Comparison of ENCODE assay signal across 23 cellular contexts in genomic region chr17:77819497-77819896, GRCh38.
"Had no signal": no experiment of that assay in that cellular context is flagged by ENCODE, and none has a peak within 500 bp of the region (broad histone marks: within the 10 kb centered on the region; RNA-seq: fewer than 3 reads in every experiment).

No MANE protein-coding gene starts in this region.

- H3K9ac ChIP-seq: neural progenitor cell had no signal

- DNase-seq: activated CD4-positive, alpha-beta memory T cell treated with anti-CD3 and anti-CD28 coated beads, Interleukin-2, amount 10 ng/mL, durations not matched to agents 7 days and 5 days; activated CD4-positive, alpha-beta T cell treated with anti-CD3 and anti-CD28 coated beads, Interleukin-2, amount 10 ng/mL, durations not matched to agents 24 days and 14 days; activated gamma-delta T cell treated with Interleukin-2 at 50 U/mL for 16 hours; adrenal gland; central memory CD4-positive, alpha-beta T cell; colonic mucosa; dorsolateral prefrontal cortex; effector memory CD8-positive, alpha-beta T cell; foreskin melanocyte; kidney; naive thymus-derived CD4-positive, alpha-beta T cell; posterior cingulate gyrus; retina; sigmoid colon; stimulated activated CD4-positive, alpha-beta T cell treated with anti-CD3 and anti-CD28 coated beads, Interleukin-2, amount 100 ng/mL, for 48 hours; stimulated activated CD8-positive, alpha-beta memory T cell treated with anti-CD3 and anti-CD28 coated beads, Interleukin-4, amount 100 ng/mL, for 48 hours; stimulated activated naive B cell treated with anti-CD40 and anti-IgM and Interleukin-4, amounts not matched to agents 10 μg/mL and 1 μg/mL and 100 μg/mL, for 72 hours; transverse colon had no signal

- H3K27ac ChIP-seq: adrenal gland, ascending aorta, colonic mucosa, dorsolateral prefrontal cortex, lower lobe of right lung, neural progenitor cell, sigmoid colon, transverse colon had no signal

- H2AFZ ChIP-seq: neural progenitor cell had no signal

- H3K27me3 ChIP-seq: adrenal gland, ascending aorta, colonic mucosa, dorsolateral prefrontal cortex, neural progenitor cell, sigmoid colon, transverse colon had no signal

- H3K9me3 ChIP-seq: adrenal gland, ascending aorta, colonic mucosa, lower lobe of right lung, sigmoid colon, transverse colon had no signal

- H3K4me3 Mint-ChIP-seq: activated CD4-positive, alpha-beta memory T cell treated with anti-CD3 and anti-CD28 coated beads, Interleukin-2, amount 10 ng/mL, durations not matched to agents 7 days and 5 days; activated CD4-positive, alpha-beta T cell treated with anti-CD3 and anti-CD28 coated beads, Interleukin-2, amount 10 ng/mL, durations not matched to agents 24 days and 14 days; activated naive CD8-positive, alpha-beta T cell; activated T-helper 1 cell treated with anti-CD3 and anti-CD28 coated beads, Interleukin-12 subunit alpha, Interleukin-12 subunit beta, Interleukin-2, Interleukin-4 antibody, amounts not matched to agents 30 ng/mL and 10 ng/mL and 1 ng/mL, durations not matched to agents 14 hours and 24 hours and 36 hours; effector memory CD8-positive, alpha-beta T cell; naive thymus-derived CD4-positive, alpha-beta T cell; neural progenitor cell; stimulated activated naive B cell treated with anti-CD40 and anti-IgM and Interleukin-4, amounts not matched to agents 10 μg/mL and 1 μg/mL and 100 μg/mL, for 72 hours had no signal

- H3K4me1 Mint-ChIP-seq: activated CD4-positive, alpha-beta memory T cell treated with anti-CD3 and anti-CD28 coated beads, Interleukin-2, amount 10 ng/mL, durations not matched to agents 7 days and 5 days; activated CD4-positive, alpha-beta T cell treated with anti-CD3 and anti-CD28 coated beads, Interleukin-2, amount 10 ng/mL, durations not matched to agents 24 days and 14 days had no signal

- H3K27ac Mint-ChIP-seq: activated CD4-positive, alpha-beta memory T cell treated with anti-CD3 and anti-CD28 coated beads, Interleukin-2, amount 10 ng/mL, durations not matched to agents 7 days and 5 days; activated CD4-positive, alpha-beta T cell treated with anti-CD3 and anti-CD28 coated beads, Interleukin-2, amount 10 ng/mL, durations not matched to agents 24 days and 14 days; activated naive CD8-positive, alpha-beta T cell; activated T-helper 1 cell treated with anti-CD3 and anti-CD28 coated beads, Interleukin-12 subunit alpha, Interleukin-12 subunit beta, Interleukin-2, Interleukin-4 antibody, amounts not matched to agents 30 ng/mL and 10 ng/mL and 1 ng/mL, durations not matched to agents 14 hours and 24 hours and 36 hours; effector memory CD8-positive, alpha-beta T cell; neural progenitor cell; stimulated activated naive B cell treated with anti-CD40 and anti-IgM and Interleukin-4, amounts not matched to agents 10 μg/mL and 1 μg/mL and 100 μg/mL, for 72 hours had no signal

- H3K36me3 ChIP-seq: adrenal gland, ascending aorta, colonic mucosa, lower lobe of right lung, neural progenitor cell, sigmoid colon, transverse colon had no signal

- H3K36me3 Mint-ChIP-seq: activated naive CD8-positive, alpha-beta T cell; naive thymus-derived CD4-positive, alpha-beta T cell; stimulated activated naive B cell treated with anti-CD40 and anti-IgM and Interleukin-4, amounts not matched to agents 10 μg/mL and 1 μg/mL and 100 μg/mL, for 72 hours had no signal

- H3K27me3 Mint-ChIP-seq: activated naive CD8-positive, alpha-beta T cell; effector memory CD8-positive, alpha-beta T cell had no signal

- H3K4me1 ChIP-seq: adrenal gland, colonic mucosa, lower lobe of right lung, sigmoid colon had no signal

- H3K4me3 ChIP-seq: adrenal gland, ascending aorta, colonic mucosa, dorsolateral prefrontal cortex, lower lobe of right lung, neural progenitor cell, sigmoid colon, transverse colon had no signal

- H3K4me2 ChIP-seq: neural progenitor cell had no signal

- H3K9me3 Mint-ChIP-seq: activated CD4-positive, alpha-beta memory T cell treated with anti-CD3 and anti-CD28 coated beads, Interleukin-2, amount 10 ng/mL, durations not matched to agents 7 days and 5 days; activated CD4-positive, alpha-beta T cell treated with anti-CD3 and anti-CD28 coated beads, Interleukin-2, amount 10 ng/mL, durations not matched to agents 24 days and 14 days; activated T-helper 1 cell treated with anti-CD3 and anti-CD28 coated beads, Interleukin-12 subunit alpha, Interleukin-12 subunit beta, Interleukin-2, Interleukin-4 antibody, amounts not matched to agents 30 ng/mL and 10 ng/mL and 1 ng/mL, durations not matched to agents 14 hours and 24 hours and 36 hours; effector memory CD8-positive, alpha-beta T cell; naive thymus-derived CD4-positive, alpha-beta T cell had no signal
